In genomic region chr16:278863-279366, GRCh38 we compare ENCODE assay signal across 8 cellular contexts. TPM values are rescaled to one million over a fixed set of nuclear protein-coding genes. Genes with fewer than 3 reads are reported as not detected.
DNase-seq lines count a peak whose midpoint lies in the region; ATAC-seq lines count a peak whose summit lies in the region.

No MANE protein-coding gene starts in this region.

- H3K9me3 Mint-ChIP-seq in CD4-positive, CD25-positive, alpha-beta regulatory T cell: no peaks in the 10 kb centered on the region
- no peaks in the 10 kb centered on the region for H3K9me3 Mint-ChIP-seq in stimulated activated memory B cell treated with anti-CD40 and anti-IgM and Interleukin-4, amounts not matched to agents 10 μg/mL and 1 μg/mL and 100 μg/mL, for 72 hours

- H2AFZ ChIP-seq in GM23248: no peak overlapping the region

- peak; percentile 59 to 62 for ATAC-seq in CD4-positive, CD25-positive, alpha-beta regulatory T cell (ENCODE audit: low read depth in 2 of 2)
- peak; percentile 52 for ATAC-seq in stimulated activated memory B cell treated with anti-CD40 and anti-IgM and Interleukin-4, amounts not matched to agents 10 μg/mL and 1 μg/mL and 100 μg/mL, for 72 hours
- ATAC-seq in GM18498 (IDR thresholded peaks at IDR 0.05; ENCODE audit: unreplicated experiment) (no peak), GM21360 (IDR thresholded peaks at IDR 0.05; ENCODE audit: unreplicated experiment) (no peak)

- in situ Hi-C loops in GM23248 (cut with MboI): no loop called here

- no peaks in the 10 kb centered on the region for H3K79me2 ChIP-seq in GM23248 (ENCODE audit: insufficient read depth)

- no peak overlapping the region for H3K27ac Mint-ChIP-seq in CD4-positive, CD25-positive, alpha-beta regulatory T cell
- no peak overlapping the region for H3K27ac Mint-ChIP-seq in stimulated activated memory B cell treated with anti-CD40 and anti-IgM and Interleukin-4, amounts not matched to agents 10 μg/mL and 1 μg/mL and 100 μg/mL, for 72 hours

- H3F3A ChIP-seq in GM23248 (ENCODE audit: insufficient read depth): no peaks in the 10 kb centered on the region

- H3K27ac ChIP-seq in CD4-positive, CD25-positive, alpha-beta regulatory T cell (ENCODE audit: insufficient read depth, low read length, poor library complexity, severe bottlenecking): no peak overlapping the region
- H3K27ac ChIP-seq in GM23248: no peak overlapping the region
- H3K27ac ChIP-seq in effector memory CD4-positive, alpha-beta T cell (ENCODE audit: insufficient read depth, low read length, poor library complexity, severe bottlenecking): no peak overlapping the region

- peaks cover 4% of the 10 kb centered on the region for H3K27me3 ChIP-seq in CD4-positive, CD25-positive, alpha-beta regulatory T cell (ENCODE audit: control insufficient read depth, insufficient read depth, low read length)
- H3K27me3 ChIP-seq in GM23248 (replicated peaks; ENCODE audit: insufficient read depth): 0 out of 2 replicates have a peak, but pooled peaks cover 9% of the 10 kb centered on the region
- H3K27me3 ChIP-seq in effector memory CD4-positive, alpha-beta T cell (replicated peaks; ENCODE audit: control insufficient read depth, insufficient read depth, low read length, poor library complexity, severe bottlenecking): peaks cover 31% of the 10 kb centered on the region

- H4K20me1 ChIP-seq in GM23248 (ENCODE audit: insufficient read depth): no peaks in the 10 kb centered on the region

- H3K9me2 ChIP-seq in GM23248 (ENCODE audit: insufficient read depth): no peaks in the 10 kb centered on the region

- H3K36me3 Mint-ChIP-seq in CD4-positive, CD25-positive, alpha-beta regulatory T cell: no peaks in the 10 kb centered on the region
- no peaks in the 10 kb centered on the region for H3K36me3 Mint-ChIP-seq in stimulated activated memory B cell treated with anti-CD40 and anti-IgM and Interleukin-4, amounts not matched to agents 10 μg/mL and 1 μg/mL and 100 μg/mL, for 72 hours

- H3K4me3 ChIP-seq in CD4-positive, CD25-positive, alpha-beta regulatory T cell (ENCODE audit: low read depth, low read length): no peak overlapping the region
- H3K4me3 ChIP-seq in GM23248: no peak overlapping the region
- H3K4me3 ChIP-seq in effector memory CD4-positive, alpha-beta T cell (ENCODE audit: insufficient read depth, low read depth, low read length, poor library complexity, severe bottlenecking): no peak overlapping the region

- no peak overlapping the region for H3K9ac ChIP-seq in GM23248

- H3K4me3 Mint-ChIP-seq in CD4-positive, CD25-positive, alpha-beta regulatory T cell: peak overlapping the region in 2 of 4 donors; percentile 1 to 73
- H3K4me3 Mint-ChIP-seq in stimulated activated memory B cell treated with anti-CD40 and anti-IgM and Interleukin-4, amounts not matched to agents 10 μg/mL and 1 μg/mL and 100 μg/mL, for 72 hours: no peak overlapping the region

- peaks cover 6 to 15% (median 9%) of the 10 kb centered on the region in 4 donors for H3K4me1 Mint-ChIP-seq in CD4-positive, CD25-positive, alpha-beta regulatory T cell
- peaks cover 7% of the 10 kb centered on the region for H3K4me1 Mint-ChIP-seq in stimulated activated memory B cell treated with anti-CD40 and anti-IgM and Interleukin-4, amounts not matched to agents 10 μg/mL and 1 μg/mL and 100 μg/mL, for 72 hours

- peaks cover 34% of the 10 kb centered on the region for H3K27me3 Mint-ChIP-seq in CD4-positive, CD25-positive, alpha-beta regulatory T cell
- H3K27me3 Mint-ChIP-seq in stimulated activated memory B cell treated with anti-CD40 and anti-IgM and Interleukin-4, amounts not matched to agents 10 μg/mL and 1 μg/mL and 100 μg/mL, for 72 hours: peaks cover 62% of the 10 kb centered on the region

- 79 to 81% methylated on average over 6 of the region's 6 CpGs for WGBS in GM23248 (ENCODE audit: low coverage in 1 of 2, low lambda C conversion rate in 2 of 2, missing lambda C conversion rate in 2 of 2), 2 experiments

- peak in 2 of 3 donors; percentile 50 to 81 for DNase-seq in CD4-positive, CD25-positive, alpha-beta regulatory T cell
- DNase-seq in GM23248 (peak; percentile 13), RPMI8226 (peak; percentile 85), hepatic stellate cell (ENCODE audit: low spot score) (no peak)
- peak in 2 of 3 donors; percentile 6 to 32 for DNase-seq in effector memory CD4-positive, alpha-beta T cell

- H3K4me2 ChIP-seq in GM23248 (ENCODE audit: unreplicated experiment): no peak overlapping the region

- H3K9me3 ChIP-seq in CD4-positive, CD25-positive, alpha-beta regulatory T cell (ENCODE audit: control insufficient read depth in 2 of 2, low read length in 2 of 2): no peaks in the 10 kb centered on the region
- H3K9me3 ChIP-seq in GM23248 (ENCODE audit: low read depth): no peaks in the 10 kb centered on the region
- no peaks in the 10 kb centered on the region for H3K9me3 ChIP-seq in effector memory CD4-positive, alpha-beta T cell (ENCODE audit: control insufficient read depth, low read length)

- no peaks in the 10 kb centered on the region for H3K36me3 ChIP-seq in CD4-positive, CD25-positive, alpha-beta regulatory T cell (ENCODE audit: control insufficient read depth, insufficient read depth, low read length)
- no peaks in the 10 kb centered on the region for H3K36me3 ChIP-seq in GM23248 (ENCODE audit: low read depth)
- H3K36me3 ChIP-seq in effector memory CD4-positive, alpha-beta T cell (ENCODE audit: control insufficient read depth, insufficient read depth, low read length): no peaks in the 10 kb centered on the region

- H3K4me1 ChIP-seq in CD4-positive, CD25-positive, alpha-beta regulatory T cell (ENCODE audit: control insufficient read depth, insufficient read depth, low read length, poor library complexity, severe bottlenecking): peaks cover 34% of the 10 kb centered on the region
- H3K4me1 ChIP-seq in GM23248 (ENCODE audit: insufficient read depth): no peaks in the 10 kb centered on the region
- H3K4me1 ChIP-seq in effector memory CD4-positive, alpha-beta T cell (ENCODE audit: control insufficient read depth, insufficient read depth, low read length, poor library complexity, severe bottlenecking): peaks cover 28% of the 10 kb centered on the region

RNA-seq across cellular contexts. Expression of gene ARHGDIG, which starts 1.5 kb away (rescaled TPM):
- total RNA-seq in CD4-positive, CD25-positive, alpha-beta regulatory T cell: not detected
- not detected for polyA plus RNA-seq in CD4-positive, CD25-positive, alpha-beta regulatory T cell
- total RNA-seq in GM23248 (2014; rRNA removed; shearing (Covaris generic)): 0.65 TPM in 1 of 2 replicates, not detected in the other
- 0.38 and 0.40 TPM in 2 replicates for polyA plus RNA-seq in GM23248 (2016; fragmentation: Nextera tagmentation; extraction: Ambion mirVana)

RNA-seq across cellular contexts. Expression of gene RGS11, which starts 3.2 kb away (rescaled TPM):
- total RNA-seq in CD4-positive, CD25-positive, alpha-beta regulatory T cell: not detected
- polyA plus RNA-seq in CD4-positive, CD25-positive, alpha-beta regulatory T cell: not detected
- total RNA-seq in GM23248 (2014; rRNA removed; shearing (Covaris generic)): 2.4 and 7.0 TPM in 2 replicates
- polyA plus RNA-seq in GM23248 (2016; fragmentation: Nextera tagmentation; extraction: Ambion mirVana): 4.4 and 4.5 TPM in 2 replicates

RNA-seq across cellular contexts. Expression of gene PDIA2, which starts 4.0 kb away (rescaled TPM):
- not detected for total RNA-seq in CD4-positive, CD25-positive, alpha-beta regulatory T cell
- polyA plus RNA-seq in CD4-positive, CD25-positive, alpha-beta regulatory T cell: not detected
- not detected in 2 replicates for total RNA-seq in GM23248 (2014; rRNA removed; shearing (Covaris generic))
- polyA plus RNA-seq in GM23248 (2016; fragmentation: Nextera tagmentation; extraction: Ambion mirVana): not detected in 2 replicates

RNA-seq across cellular contexts. Expression of gene FAM234A, which starts 44.3 kb away (rescaled TPM):
- 26.5 TPM for total RNA-seq in CD4-positive, CD25-positive, alpha-beta regulatory T cell
- polyA plus RNA-seq in CD4-positive, CD25-positive, alpha-beta regulatory T cell: 10 to 100 TPM; 15.3 to 23.9 (median 21.7) TPM
- 165 and 202 TPM in 2 replicates for total RNA-seq in GM23248 (2014; rRNA removed; shearing (Covaris generic))
- polyA plus RNA-seq in GM23248 (2016; fragmentation: Nextera tagmentation; extraction: Ambion mirVana): 113 and 119 TPM in 2 replicates

RNA-seq across cellular contexts. Expression of gene LUC7L, which starts 49.7 kb away (rescaled TPM):
- total RNA-seq in CD4-positive, CD25-positive, alpha-beta regulatory T cell: 152 TPM
- polyA plus RNA-seq in CD4-positive, CD25-positive, alpha-beta regulatory T cell: 10 to 100 TPM in 1 of 4 donors, 1 to 10 TPM in 3; 8.9 to 10.9 (median 9.8) TPM
- total RNA-seq in GM23248 (2014; rRNA removed; shearing (Covaris generic)): 49.6 and 78.5 TPM in 2 replicates
- polyA plus RNA-seq in GM23248 (2016; fragmentation: Nextera tagmentation; extraction: Ambion mirVana): 35.6 and 37.3 TPM in 2 replicates

Comparison
In these comparisons a context has a peak if more than half of its experiments do, and no peak if none do; other contexts are left out.
1. ATAC-seq: peak in CD4-positive, CD25-positive, alpha-beta regulatory T cell (2 of 2) and stimulated activated memory B cell treated with anti-CD40 and anti-IgM and Interleukin-4, amounts not matched to agents 10 μg/mL and 1 μg/mL and 100 μg/mL, for 72 hours (single experiment); none in GM18498 (single experiment) and GM21360 (single experiment).